9 cellular contexts compared by ENCODE assay signal in genomic region chr10:77899080-77899477, GRCh38. TPM values are rescaled to one million over a fixed set of nuclear protein-coding genes. Genes with fewer than 3 reads are reported as not detected.
DNase-seq lines count a peak whose midpoint lies in the region; ATAC-seq and TF ChIP-seq lines count a peak whose summit lies in the region.
"Had no signal": no experiment of that assay in that cellular context is flagged by ENCODE, and none has a peak within 500 bp of the region (broad histone marks: within the 10 kb centered on the region; RNA-seq: fewer than 3 reads in every experiment).

No MANE protein-coding gene starts in this region.

- TF ChIP-seq CTCF in psoas muscle (IDR thresholded peaks at IDR 0.05), result no peak

- H3K4me1 ChIP-seq in esophagus (ENCODE audit: control insufficient read depth in 2 of 2, insufficient read depth in 2 of 2, low read length in 1 of 2) (peaks cover 17 to 37% of the 10 kb centered on the region in 2 donors), psoas muscle (peaks cover 47% of the 10 kb centered on the region)

- H3K36me3 ChIP-seq in esophagus (ENCODE audit: control insufficient read depth in 2 of 2, insufficient read depth in 2 of 2, low read length in 1 of 2) (no peaks in the 10 kb centered on the region), psoas muscle (ENCODE audit: insufficient read depth in 1 of 2, low read depth in 1 of 2) (no peaks in the 10 kb centered on the region)

- intact Hi-C loops in psoas muscle (cut with DNase I), result no loop called here

- WGBS in esophagus, 2 donors, result 28% methylated on average over 4 of the region's 4 CpGs
- WGBS in psoas muscle, 3 donors, result 29 to 51% (median 30%) methylated on average over 4 of the region's 4 CpGs

- H3K9me3 ChIP-seq in esophagus (ENCODE audit: control insufficient read depth in 2 of 2, insufficient read depth in 1 of 2, low read depth in 1 of 2, low read length in 1 of 2) (no peaks in the 10 kb centered on the region), psoas muscle (no peaks in the 10 kb centered on the region)

- DNase-seq in EH (ENCODE audit: low read depth) (peak; percentile 86), NCI-H226 (peak; percentile 95), psoas muscle (peak in 1 of 2 donors; percentile 67), NCI-H748 (lab: John Stamatoyannopoulos, UW; ENCODE audit: unreplicated experiment) (no peak)
- DNase-seq in NK-92 treated with Interleukin-12 subunit alpha and Interleukin-12 subunit beta, amount 100 ng/mL, for 24 hours (lab: John Stamatoyannopoulos, UW), result no peak
- DNase-seq: stimulated activated CD4-positive, alpha-beta T cell treated with anti-CD3 and anti-CD28 coated beads, Interleukin-4, amount 100 ng/mL, for 1 hour had no signal

- ATAC-seq in psoas muscle, result peak; percentile 33 to 61 (median 50)
- ATAC-seq in HG03108 (IDR thresholded peaks at IDR 0.05; ENCODE audit: unreplicated experiment), result no peak
- ATAC-seq in HG02870 (IDR thresholded peaks at IDR 0.05; ENCODE audit: unreplicated experiment), result no peak

- no peak overlapping the region for H3K4me3 ChIP-seq in esophagus (ENCODE audit: low read depth in 1 of 2, low read length in 2 of 2)
- no peak overlapping the region for H3K4me3 ChIP-seq in psoas muscle

- H3K27me3 ChIP-seq in esophagus (ENCODE audit: control insufficient read depth in 1 of 2, insufficient read depth in 2 of 2, low read length in 2 of 2), result no peaks in the 10 kb centered on the region
- no peaks in the 10 kb centered on the region for H3K27me3 ChIP-seq in psoas muscle (ENCODE audit: insufficient read depth in 3 of 3, low read length in 2 of 3)

- H3K27ac ChIP-seq in esophagus (ENCODE audit: low read depth in 2 of 2, low read length in 1 of 2), result peak overlapping the region; percentile 88 to 96
- peak overlapping the region; percentile 47 for H3K27ac ChIP-seq in psoas muscle

RNA-seq across cellular contexts. Expression of gene DLG5, which starts 27.5 kb away (rescaled TPM):
- polyA plus RNA-seq in esophagus, result 10 to 100 TPM; 13.9 to 17.4 TPM
- total RNA-seq in psoas muscle, result 10 to 100 TPM; 36.9 to 62.9 (median 39.9) TPM
- 10 to 100 TPM; 10.2 to 18.3 (median 12.7) TPM for polyA plus RNA-seq in psoas muscle

Comparison
In these comparisons a context has a peak if more than half of its experiments do, and no peak if none do; other contexts are left out.
1. DNase-seq: peak in EH (single experiment) and NCI-H226 (single experiment); none in NCI-H748 (single experiment) and NK-92 treated with Interleukin-12 subunit alpha and Interleukin-12 subunit beta, amount 100 ng/mL, for 24 hours (single experiment).
2. ATAC-seq: peak in psoas muscle (4 of 4); none in HG03108 (single experiment) and HG02870 (single experiment).